ENCODE assay signal across 12 cellular contexts in genomic region chr16:27246439-27246838, GRCh38. TPM values are rescaled to one million over a fixed set of nuclear protein-coding genes. Genes with fewer than 3 reads are reported as not detected.
DNase-seq lines count a peak whose midpoint lies in the region; ATAC-seq and TF ChIP-seq lines count a peak whose summit lies in the region.
"Had no signal": no experiment of that assay in that cellular context is flagged by ENCODE, and none has a peak within 500 bp of the region (broad histone marks: within the 10 kb centered on the region; RNA-seq: fewer than 3 reads in every experiment).

No MANE protein-coding gene starts in this region.

- no TSS peak for BruUV-seq in PC-3 (replicated peaks; lab: Mats Ljungman, UMichigan)

- intact Hi-C loops in CD14-positive monocyte (cut with micrococcal nuclease): no loop called here
- intact Hi-C loops in PC-3 (cut with micrococcal nuclease): no loop called here

- no peaks in the 10 kb centered on the region for H4K20me1 ChIP-seq in PC-3 (ENCODE audit: low read length)
- H4K20me1 ChIP-seq in smooth muscle cell (ENCODE audit: low read depth): no peaks in the 10 kb centered on the region

- H3K9ac ChIP-seq in PC-3 (ENCODE audit: low read length) (peak overlapping the region; percentile 36; the same call in 1 of the 2 replicates), smooth muscle cell (ENCODE audit: low read depth) (no peak overlapping the region)

- H3K4me3 ChIP-seq in PC-3 (ENCODE audit: low read length): no peak overlapping the region
- H3K4me3 ChIP-seq in coronary artery: no peak overlapping the region
- H3K4me3 ChIP-seq in smooth muscle cell: no peak overlapping the region

- H3K4me2 ChIP-seq in PC-3 (ENCODE audit: low read length) (peak overlapping the region; percentile 30; the same call in 1 of the 2 replicates), smooth muscle cell (no peak overlapping the region)

- no peak for TF ChIP-seq CTCF in CD14-positive monocyte (IDR thresholded peaks at IDR 0.05)
- no peak for TF ChIP-seq CTCF in PC-3 (conservative IDR thresholded peaks at IDR 0.05; ENCODE audit: low read depth, low read length)
- TF ChIP-seq CTCF in coronary artery (IDR thresholded peaks at IDR 0.05): no peak
- no peak for TF ChIP-seq CTCF in smooth muscle cell (IDR thresholded peaks at IDR 0.05; ENCODE audit: borderline replicate concordance, insufficient read depth, poor library complexity, severe bottlenecking)

- POLR2A ChIA-PET in PC-3 (lab: Charles Lee; ENCODE audit: unreplicated experiment): no interaction called here

- H3K27ac ChIP-seq in PC-3 (ENCODE audit: low read length): peak overlapping the region; percentile 80
- peak overlapping the region; percentile 73 to 92 for H3K27ac ChIP-seq in coronary artery
- peak overlapping the region; percentile 25 for H3K27ac ChIP-seq in smooth muscle cell (ENCODE audit: low read depth)

- DNase-seq in CD14-positive monocyte (ENCODE audit: low spot score) (no peak), PC-3 (no peak), coronary artery (ENCODE audit: low spot score) (no peak), smooth muscle cell (lab: John Stamatoyannopoulos, UW; ENCODE audit: unreplicated experiment) (no peak), SIG-M5 treated with dmso at 0.1 percent for 504 hours (lab: John Stamatoyannopoulos, UW; ENCODE audit: unreplicated experiment) (no peak), amygdala (lab: John Stamatoyannopoulos, UW) (no peak)
- DNase-seq: hippocampal formation, NCI-H1048, nucleus accumbens had no signal

- peaks cover 48% of the 10 kb centered on the region for H3K4me1 Mint-ChIP-seq in CD14-positive monocyte

- H3K36me3 ChIP-seq in PC-3 (ENCODE audit: low read depth, low read length) (no peaks in the 10 kb centered on the region), smooth muscle cell (ENCODE audit: low read depth) (no peaks in the 10 kb centered on the region)

- H3K4me3 Mint-ChIP-seq in CD14-positive monocyte: no peak overlapping the region

- ATAC-seq in PC-3: no peak
- ATAC-seq in GM18867 (IDR thresholded peaks at IDR 0.05; ENCODE audit: unreplicated experiment): no peak
- ATAC-seq: HCT116, Panc1 had no signal

- H3K27me3 Mint-ChIP-seq in CD14-positive monocyte (ENCODE audit: low read depth in 3 of 3): no peaks in the 10 kb centered on the region

- H3K4me1 ChIP-seq in PC-3 (ENCODE audit: insufficient read depth, low read length) (peaks cover 53% of the 10 kb centered on the region), smooth muscle cell (ENCODE audit: low read depth) (peaks cover 8% of the 10 kb centered on the region)

- H3K79me2 ChIP-seq in PC-3 (ENCODE audit: low read length): peaks cover 22% of the 10 kb centered on the region
- no peaks in the 10 kb centered on the region for H3K79me2 ChIP-seq in smooth muscle cell (ENCODE audit: low read depth)

- H3K27me3 ChIP-seq in PC-3 (ENCODE audit: low read length) (no peaks in the 10 kb centered on the region), smooth muscle cell (ENCODE audit: low read depth) (no peaks in the 10 kb centered on the region)

- 96% methylated on average over 4 of the region's 4 CpGs for whole genome bisulfite sequencing in smooth muscle cell (ENCODE audit: low lambda C conversion rate)

- no peaks in the 10 kb centered on the region for H3K9me2 ChIP-seq in PC-3 (replicated peaks; ENCODE audit: low read length)

- CTCF ChIA-PET in PC-3 (lab: Charles Lee): no interaction called here

- peaks cover 8 to 20% (median 17%) of the 10 kb centered on the region in 7 donors for H3K9me3 Mint-ChIP-seq in CD14-positive monocyte

- H3K27ac Mint-ChIP-seq in CD14-positive monocyte: peak overlapping the region in 5 of 7 donors; percentile 68 to 89 (median 71)

- H3F3A ChIP-seq in PC-3 (ENCODE audit: low read length, unreplicated experiment): no peaks in the 10 kb centered on the region
- no peaks in the 10 kb centered on the region for H3F3A ChIP-seq in smooth muscle cell (ENCODE audit: low read depth)

- peaks cover 40 to 47% of the 10 kb centered on the region in 2 donors for H3K36me3 Mint-ChIP-seq in CD14-positive monocyte

- no peaks in the 10 kb centered on the region for H3K9me3 ChIP-seq in PC-3 (ENCODE audit: low read length)
- no peaks in the 10 kb centered on the region for H3K9me3 ChIP-seq in smooth muscle cell (replicated peaks; ENCODE audit: low read depth)

- no peak overlapping the region for H2AFZ ChIP-seq in PC-3 (ENCODE audit: low read length)
- no peak overlapping the region for H2AFZ ChIP-seq in smooth muscle cell (ENCODE audit: low read depth)

RNA-seq across cellular contexts. Expression of gene NSMCE1, which starts 22.1 kb away (rescaled TPM):
- 10 to 100 TPM; 82.6 to 85.2 TPM for polyA plus RNA-seq in CD14-positive monocyte
- 25.9 and 32.5 TPM in 2 replicates for total RNA-seq in PC-3 (2014; rRNA removed)
- total RNA-seq in smooth muscle cell: 35.7 and 36.9 TPM in 2 replicates
- polyA plus RNA-seq in smooth muscle cell: 59.1 and 61.2 TPM in 2 replicates

RNA-seq across cellular contexts. Expression of gene KDM8, which starts 43.1 kb away (rescaled TPM):
- polyA plus RNA-seq in CD14-positive monocyte (1 to 10 TPM in 1 of 2 donors, under 1 TPM in 1; 0.40 to 1.5 TPM), smooth muscle cell (3.1 and 3.5 TPM in 2 replicates)
- total RNA-seq in PC-3 (2014; rRNA removed) (5.0 and 7.8 TPM in 2 replicates), smooth muscle cell (0.81 and 2.6 TPM in 2 replicates)

Comparison
In these comparisons a context has a peak if more than half of its experiments do, and no peak if none do; other contexts are left out.
1. H3K27ac ChIP-seq: peak in every context shown above with its lines; median percentile 82 in coronary artery; 80 in PC-3; 25 in smooth muscle cell.